In the genomic region with DNA sequence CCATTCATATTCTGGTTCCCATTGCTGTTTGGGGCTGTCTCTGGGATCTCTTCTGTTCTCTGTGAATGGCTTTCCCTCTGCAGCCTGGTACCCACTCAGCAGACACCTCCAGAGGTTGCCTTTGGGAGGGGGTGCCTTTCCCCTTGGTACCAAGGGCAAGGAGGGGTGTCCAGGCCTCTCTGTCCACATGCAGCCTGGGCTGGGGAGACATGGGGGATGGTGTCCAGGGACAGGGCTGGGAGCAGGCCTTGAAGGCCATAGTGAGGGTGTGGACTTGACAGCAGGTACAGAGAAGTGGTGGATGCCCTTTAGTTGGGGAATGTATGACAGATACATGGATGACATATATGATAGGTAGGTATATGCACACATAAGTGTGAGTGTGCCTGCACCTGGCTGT, we compare ENCODE assay signal across 26 cellular contexts.
"Had no signal": no experiment of that assay in that cellular context is flagged by ENCODE, and none has a peak within 500 bp of the region (broad histone marks: within the 10 kb centered on the region; RNA-seq: fewer than 3 reads in every experiment).

No MANE protein-coding gene starts in this region.

- H3K36me3 ChIP-seq: esophagus muscularis mucosa, heart right ventricle, neutrophil, spleen, thoracic aorta, tibial nerve, upper lobe of left lung, vagina had no signal

- H3K27me3 ChIP-seq: tibial nerve, upper lobe of left lung, vagina had no signal

- H3K36me3 Mint-ChIP-seq: memory B cell; stimulated activated memory B cell treated with anti-CD40 and anti-IgM and Interleukin-4, amounts not matched to agents 10 μg/mL and 1 μg/mL and 100 μg/mL, for 72 hours had no signal

- ATAC-seq: heart right ventricle; left ventricle myocardium superior; right cardiac atrium; stimulated activated memory B cell treated with anti-CD40 and anti-IgM and Interleukin-4, amounts not matched to agents 10 μg/mL and 1 μg/mL and 100 μg/mL, for 72 hours; stimulated activated naive CD8-positive, alpha-beta T cell treated with anti-CD3 and anti-CD28 coated beads, Interleukin-15, Interleukin-2, amounts not matched to agents 100 U/mL and 50 U/mL, for 24 hours had no signal

- H3K9me3 ChIP-seq: esophagus muscularis mucosa, heart right ventricle, neutrophil, psoas muscle, spleen, thoracic aorta, tibial nerve, upper lobe of left lung, vagina had no signal

- DNase-seq: dermis blood vessel endothelial cell; effector memory CD4-positive, alpha-beta T cell; foreskin melanocyte; glutamatergic neuron; heart right ventricle; hippocampal formation; right cardiac atrium; stimulated activated CD4-positive, alpha-beta T cell treated with anti-CD3 and anti-CD28 coated beads, Interleukin-4, amount 100 ng/mL, for 4 hours; stimulated activated naive CD8-positive, alpha-beta T cell treated with anti-CD3 and anti-CD28 coated beads, Interleukin-15, Interleukin-2, amounts not matched to agents 100 U/mL and 50 U/mL, for 24 hours; upper lobe of left lung had no signal

- H3K4me3 Mint-ChIP-seq: central memory CD8-positive, alpha-beta T cell; memory B cell; nephron; stimulated activated memory B cell treated with anti-CD40 and anti-IgM and Interleukin-4, amounts not matched to agents 10 μg/mL and 1 μg/mL and 100 μg/mL, for 72 hours had no signal

- H3K4me1 Mint-ChIP-seq: central memory CD8-positive, alpha-beta T cell; memory B cell; stimulated activated memory B cell treated with anti-CD40 and anti-IgM and Interleukin-4, amounts not matched to agents 10 μg/mL and 1 μg/mL and 100 μg/mL, for 72 hours had no signal

- H3K27ac Mint-ChIP-seq: memory B cell; nephron; stimulated activated memory B cell treated with anti-CD40 and anti-IgM and Interleukin-4, amounts not matched to agents 10 μg/mL and 1 μg/mL and 100 μg/mL, for 72 hours had no signal

- H3K27ac ChIP-seq: coronary artery, esophagus muscularis mucosa, heart right ventricle, neutrophil, parathyroid adenoma, psoas muscle, spleen, thoracic aorta, tibial nerve, upper lobe of left lung, vagina had no signal

- H3K4me3 ChIP-seq: coronary artery, esophagus muscularis mucosa, heart right ventricle, lung, psoas muscle, skin epidermis, spleen, thoracic aorta, tibial nerve, upper lobe of left lung, vagina had no signal

- H3K9me3 Mint-ChIP-seq: central memory CD8-positive, alpha-beta T cell; memory B cell; nephron; stimulated activated memory B cell treated with anti-CD40 and anti-IgM and Interleukin-4, amounts not matched to agents 10 μg/mL and 1 μg/mL and 100 μg/mL, for 72 hours had no signal

- H3K4me1 ChIP-seq: esophagus muscularis mucosa, heart right ventricle, psoas muscle, spleen, tibial nerve, upper lobe of left lung had no signal
